ENCODE assay signal across 13 cellular contexts in the genomic region with DNA sequence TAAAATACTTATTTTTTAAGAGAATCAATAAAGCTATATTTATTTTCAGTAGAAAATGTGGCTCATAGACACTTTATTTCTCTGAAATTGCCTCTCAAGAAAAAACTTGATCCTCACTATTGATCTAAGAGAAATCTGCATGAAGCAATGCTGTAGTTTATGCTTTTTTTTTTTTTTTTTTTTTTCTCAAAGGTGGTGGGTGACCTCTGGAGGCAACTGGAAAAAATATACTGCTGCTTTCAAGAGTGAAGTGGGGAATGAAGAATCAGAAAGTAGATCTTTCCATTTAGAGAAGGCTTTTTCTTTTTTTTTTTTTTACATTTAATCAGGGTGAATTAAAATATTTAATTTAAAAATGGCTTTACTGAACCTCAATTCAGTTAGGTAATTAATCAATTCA.
DNase-seq lines count a peak whose midpoint lies in the region; ATAC-seq and TF ChIP-seq lines count a peak whose summit lies in the region.
"Had no signal": no experiment of that assay in that cellular context is flagged by ENCODE, and none has a peak within 500 bp of the region (broad histone marks: within the 10 kb centered on the region; RNA-seq: fewer than 3 reads in every experiment).

No MANE protein-coding gene starts in this region.

- H3K27me3 ChIP-seq in RWPE2 (ENCODE audit: insufficient read depth, poor library complexity, severe bottlenecking) = no peaks in the 10 kb centered on the region

- H3K27ac ChIP-seq in RWPE2 (ENCODE audit: poor library complexity, severe bottlenecking) (no peak overlapping the region), coronary artery (no peak overlapping the region)

- ATAC-seq in RWPE2 (ENCODE audit: low read depth) = no peak
- no peak for ATAC-seq in HG02678 (IDR thresholded peaks at IDR 0.05; ENCODE audit: unreplicated experiment)
- no peak for ATAC-seq in HG02763 (IDR thresholded peaks at IDR 0.05; ENCODE audit: unreplicated experiment)
- ATAC-seq: WTC11 had no signal

- H3K9me3 ChIP-seq in RWPE2 (ENCODE audit: severe bottlenecking) = no peaks in the 10 kb centered on the region

- in situ Hi-C loops in Caki2 (cut with HindIII; ENCODE audit: low pct_unique_long_range_greater_than_20kb, low sequenced_read_pairs) = no loop called here

- no peaks in the 10 kb centered on the region for H3K36me3 ChIP-seq in RWPE2 (ENCODE audit: low read depth)

- peak; percentile 25 for DNase-seq in Caki2 (ENCODE audit: low read depth)
- DNase-seq in HEK293T (ENCODE audit: extremely low spot score) = no peak
- DNase-seq in RWPE2 (ENCODE audit: low spot score) = no peak
- DNase-seq in kidney tubule cell (ENCODE audit: low spot score) = peak; percentile 29
- DNase-seq in coronary artery (ENCODE audit: low spot score) = no peak
- DNase-seq: activated T-cell treated with anti-CD3 and anti-CD28 coated beads, Interleukin-2, amount 50 U/mL, for 1 hour; DMS79 treated with DMSO at 0.1 percent for 48 hours; NCI-H1694; retina; substantia nigra had no signal

- TF ChIP-seq CTCF in RWPE2 (IDR thresholded peaks at IDR 0.05; ENCODE audit: poor library complexity, severe bottlenecking) (peak; percentile 71), coronary artery (IDR thresholded peaks at IDR 0.05) (no peak)

- POLR2A ChIA-PET in HEK293T (lab: Yijun Ruan, JAX) = no interaction called here

- H3K4me1 ChIP-seq in RWPE2 (ENCODE audit: insufficient read depth, poor library complexity, severe bottlenecking) = peaks cover 5% of the 10 kb centered on the region

- CTCF ChIA-PET in HEK293T (lab: Yijun Ruan, JAX) = interaction anchor here (0.6 to 0.8 kb wide), 5 partner anchors 77 to 773 kb away, joined by 3 to 6 read pairs (median 4); no protein-coding TSS in a partner anchor

- no peak overlapping the region for H3K4me3 ChIP-seq in RWPE2 (ENCODE audit: severe bottlenecking)
- H3K4me3 ChIP-seq in coronary artery = no peak overlapping the region

TF ChIP-seq in HEK293T, 16 proteins besides CTCF, POLR2A, EP300 and RAD21:
- peak; percentile 93 for TF ChIP-seq ZNF384 (IDR thresholded peaks at IDR 0.05)
- TF ChIP-seq, protein P1, sequence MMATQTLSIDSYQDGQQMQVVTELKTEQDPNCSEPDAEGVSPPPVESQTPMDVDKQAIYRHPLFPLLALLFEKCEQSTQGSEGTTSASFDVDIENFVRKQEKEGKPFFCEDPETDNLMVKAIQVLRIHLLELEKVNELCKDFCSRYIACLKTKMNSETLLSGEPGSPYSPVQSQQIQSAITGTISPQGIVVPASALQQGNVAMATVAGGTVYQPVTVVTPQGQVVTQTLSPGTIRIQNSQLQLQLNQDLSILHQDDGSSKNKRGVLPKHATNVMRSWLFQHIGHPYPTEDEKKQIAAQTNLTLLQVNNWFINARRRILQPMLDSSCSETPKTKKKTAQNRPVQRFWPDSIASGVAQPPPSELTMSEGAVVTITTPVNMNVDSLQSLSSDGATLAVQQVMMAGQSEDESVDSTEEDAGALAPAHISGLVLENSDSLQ (IDR thresholded peaks at IDR 0.05) = no peak

Comparison
In these comparisons a context has a peak if more than half of its experiments do, and no peak if none do; other contexts are left out.
1. DNase-seq: peak in Caki2 (single experiment) and kidney tubule cell (single experiment); none in HEK293T (single experiment), RWPE2 (single experiment) and coronary artery (single experiment).